Comparison of ENCODE assay signal across 9 cellular contexts in genomic region chr15:55743615-55743978, GRCh38. TPM values are rescaled to one million over a fixed set of nuclear protein-coding genes. Genes with fewer than 3 reads are reported as not detected.
A peak's percentile ranks its signal among the peaks of the same experiment; 100 is the strongest.
DNase-seq lines count a peak whose midpoint lies in the region; ATAC-seq lines count a peak whose summit lies in the region.
"Had no signal": no experiment of that assay in that cellular context is flagged by ENCODE, and none has a peak within 500 bp of the region (broad histone marks: within the 10 kb centered on the region; RNA-seq: fewer than 3 reads in every experiment).

No MANE protein-coding gene starts in this region.

- no peak overlapping the region for H3K27ac Mint-ChIP-seq in activated T-helper 17 cell treated with anti-CD3 and anti-CD28 coated beads, Interleukin-2, amount 50 U/mL, for 72 hours
- peak overlapping the region; percentile 57 for H3K27ac Mint-ChIP-seq in stimulated activated naive B cell treated with anti-CD40 and anti-IgM and Interleukin-4, amounts not matched to agents 10 μg/mL and 1 μg/mL and 100 μg/mL, for 72 hours

- no peaks in the 10 kb centered on the region for H3K36me3 Mint-ChIP-seq in activated T-helper 17 cell treated with anti-CD3 and anti-CD28 coated beads, Interleukin-2, amount 50 U/mL, for 72 hours (ENCODE audit: low read depth)
- H3K36me3 Mint-ChIP-seq in stimulated activated naive B cell treated with anti-CD40 and anti-IgM and Interleukin-4, amounts not matched to agents 10 μg/mL and 1 μg/mL and 100 μg/mL, for 72 hours = no peaks in the 10 kb centered on the region

- no peaks in the 10 kb centered on the region for H3K4me1 Mint-ChIP-seq in activated T-helper 17 cell treated with anti-CD3 and anti-CD28 coated beads, Interleukin-2, amount 50 U/mL, for 72 hours
- no peaks in the 10 kb centered on the region for H3K4me1 Mint-ChIP-seq in stimulated activated naive B cell treated with anti-CD40 and anti-IgM and Interleukin-4, amounts not matched to agents 10 μg/mL and 1 μg/mL and 100 μg/mL, for 72 hours

- ATAC-seq in activated T-helper 17 cell treated with anti-CD3 and anti-CD28 coated beads, Interleukin-2, amount 50 U/mL, for 72 hours (replicated peaks) = no peak
- no peak for ATAC-seq in stimulated activated naive B cell treated with anti-CD40 and anti-IgM and Interleukin-4, amounts not matched to agents 10 μg/mL and 1 μg/mL and 100 μg/mL, for 72 hours (replicated peaks)
- ATAC-seq in GM21390 (IDR thresholded peaks at IDR 0.05; ENCODE audit: unreplicated experiment) (no peak), HG02623 (IDR thresholded peaks at IDR 0.05; ENCODE audit: unreplicated experiment) (no peak)

- peak overlapping the region; percentile 60 for H3K4me3 Mint-ChIP-seq in activated T-helper 17 cell treated with anti-CD3 and anti-CD28 coated beads, Interleukin-2, amount 50 U/mL, for 72 hours
- peak overlapping the region in 1 of 2 donors; percentile 58 for H3K4me3 Mint-ChIP-seq in stimulated activated naive B cell treated with anti-CD40 and anti-IgM and Interleukin-4, amounts not matched to agents 10 μg/mL and 1 μg/mL and 100 μg/mL, for 72 hours

- peaks cover 22% of the 10 kb centered on the region for H3K27me3 Mint-ChIP-seq in activated T-helper 17 cell treated with anti-CD3 and anti-CD28 coated beads, Interleukin-2, amount 50 U/mL, for 72 hours
- H3K27me3 Mint-ChIP-seq in stimulated activated naive B cell treated with anti-CD40 and anti-IgM and Interleukin-4, amounts not matched to agents 10 μg/mL and 1 μg/mL and 100 μg/mL, for 72 hours = peaks cover 25 to 31% of the 10 kb centered on the region in 2 donors

- DNase-seq in NCI-H2227 treated with DMSO at 0.1 percent for 48 hours (lab: John Stamatoyannopoulos, UW) = peak; percentile 33
- no peak for DNase-seq in NCI-H2227 (lab: John Stamatoyannopoulos, UW; ENCODE audit: unreplicated experiment)
- peak; percentile 3 for DNase-seq in iris pigment epithelial cell (ENCODE audit: low read depth)
- no peak for DNase-seq in stimulated activated naive B cell treated with anti-CD40 and anti-IgM and Interleukin-4, amounts not matched to agents 10 μg/mL and 1 μg/mL and 100 μg/mL, for 72 hours
- no peak for DNase-seq in SIG-M5 (lab: John Stamatoyannopoulos, UW)
- DNase-seq: MM.1S had no signal

- H3K9me3 Mint-ChIP-seq in activated T-helper 17 cell treated with anti-CD3 and anti-CD28 coated beads, Interleukin-2, amount 50 U/mL, for 72 hours = no peaks in the 10 kb centered on the region
- H3K9me3 Mint-ChIP-seq in stimulated activated naive B cell treated with anti-CD40 and anti-IgM and Interleukin-4, amounts not matched to agents 10 μg/mL and 1 μg/mL and 100 μg/mL, for 72 hours = no peaks in the 10 kb centered on the region

RNA-seq across cellular contexts. Expression of gene PRTG, which starts 0.6 kb away (rescaled TPM):
- total RNA-seq in activated T-helper 17 cell treated with anti-CD3 and anti-CD28 coated beads, Interleukin-2, amount 50 U/mL, for 72 hours = not detected

Comparison
In these comparisons a context has a peak if more than half of its experiments do, and no peak if none do; other contexts are left out.
1. DNase-seq: peak in NCI-H2227 treated with DMSO at 0.1 percent for 48 hours (single experiment) and iris pigment epithelial cell (single experiment); none in NCI-H2227 (single experiment), stimulated activated naive B cell treated with anti-CD40 and anti-IgM and Interleukin-4, amounts not matched to agents 10 μg/mL and 1 μg/mL and 100 μg/mL, for 72 hours (single experiment) and SIG-M5 (single experiment).